ENCODE assay signal across 8 cellular contexts in genomic region chr22:20206709-20207215, GRCh38. TPM values are rescaled to one million over a fixed set of nuclear protein-coding genes. Genes with fewer than 3 reads are reported as not detected.
DNase-seq lines count a peak whose midpoint lies in the region; ATAC-seq and TF ChIP-seq lines count a peak whose summit lies in the region.

No MANE protein-coding gene starts in this region.

- ATAC-seq in sciatic nerve = peak; percentile 41

- H3K9ac ChIP-seq in SU-DHL-6 (ENCODE audit: low read length) = peak overlapping the region; percentile 50

- intact Hi-C loops in esophagus squamous epithelium (cut with DNase I) (no loop called here), sciatic nerve (cut with DNase I) (no loop called here)

- TF ChIP-seq CTCF in SU-DHL-6 (IDR thresholded peaks at IDR 0.05; ENCODE audit: insufficient read depth, low read length, poor library complexity, severe bottlenecking) (no peak), esophagus squamous epithelium (IDR thresholded peaks at IDR 0.05) (no peak)

- no peaks in the 10 kb centered on the region for H3F3A ChIP-seq in SU-DHL-6 (ENCODE audit: insufficient read depth)

- H3K27me3 ChIP-seq in SU-DHL-6 (ENCODE audit: low read length) (no peaks in the 10 kb centered on the region), esophagus squamous epithelium (peaks cover 0 to 11% (median 0%) of the 10 kb centered on the region in 4 donors)

- H3K36me3 ChIP-seq in SU-DHL-6 (ENCODE audit: low read length) (no peaks in the 10 kb centered on the region), esophagus squamous epithelium (no peaks in the 10 kb centered on the region)

- peak overlapping the region; percentile 57 for H3K4me3 ChIP-seq in SU-DHL-6 (ENCODE audit: insufficient read depth, low read length, poor library complexity, severe bottlenecking)
- H3K4me3 ChIP-seq in esophagus squamous epithelium = peak overlapping the region; percentile 48 to 83 (median 64)

- no peak for TF ChIP-seq POLR2A in esophagus squamous epithelium (IDR thresholded peaks at IDR 0.05)

- no peaks in the 10 kb centered on the region for H3K9me3 ChIP-seq in SU-DHL-6 (ENCODE audit: insufficient read depth, low read length)
- H3K9me3 ChIP-seq in esophagus squamous epithelium = no peaks in the 10 kb centered on the region

- peak; percentile 9 for DNase-seq in stimulated activated CD4-positive, alpha-beta T cell treated with anti-CD3 and anti-CD28 coated beads, Interleukin-1b, Interleukin-23, amount 100 ng/mL, for 48 hours
- no peak for DNase-seq in stimulated activated CD4-positive, alpha-beta T cell treated with anti-CD3 and anti-CD28 coated beads, Interleukin-4, amount 100 ng/mL, for 24 hours
- DNase-seq in esophagus squamous epithelium (lab: John Stamatoyannopoulos, UW) (no peak), sciatic nerve (ENCODE audit: low spot score) (no peak), mucosa of gallbladder (ENCODE audit: low spot score) (no peak), NCI-H1105 treated with DMSO at 0.1 percent for 48 hours (lab: John Stamatoyannopoulos, UW) (no peak), MV-4-11 (lab: John Stamatoyannopoulos, UW) (no peak)

- no peaks in the 10 kb centered on the region for H3K9me2 ChIP-seq in SU-DHL-6 (replicated peaks; ENCODE audit: insufficient read depth, low read length)

- H3K4me1 ChIP-seq in esophagus squamous epithelium = peaks cover 25 to 64% (median 40%) of the 10 kb centered on the region in 3 donors

- H3K79me2 ChIP-seq in SU-DHL-6 (ENCODE audit: insufficient read depth, low read length) = no peaks in the 10 kb centered on the region

- H3K27ac ChIP-seq in SU-DHL-6 (ENCODE audit: low read depth, low read length) (no peak overlapping the region), esophagus squamous epithelium (peak overlapping the region; percentile 84 to 90 (median 86))

- H4K20me1 ChIP-seq in SU-DHL-6 (ENCODE audit: low read depth, low read length) = no peaks in the 10 kb centered on the region

- H2AFZ ChIP-seq in SU-DHL-6 (ENCODE audit: low read depth, low read length, severe bottlenecking) = peak overlapping the region; percentile 77

- H3K4me2 ChIP-seq in SU-DHL-6 (ENCODE audit: low read depth, low read length, poor library complexity, severe bottlenecking) = peak overlapping the region; percentile 64

- 21 to 50% methylated on average over 2 of the region's 9 CpGs for WGBS in esophagus squamous epithelium, 2 donors

RNA-seq across cellular contexts. Expression of gene CCDC188, which starts 55.9 kb away (rescaled TPM):
- total RNA-seq in esophagus squamous epithelium (1 to 10 TPM in 1 of 4 donors, not detected in 3; 2.1 TPM), sciatic nerve (6.8 TPM), mucosa of gallbladder (0.83 TPM)
